Comparison of ENCODE assay signal across 8 cellular contexts in genomic region chr2:27217173-27218121, GRCh38. TPM values are rescaled to one million over a fixed set of nuclear protein-coding genes. Genes with fewer than 3 reads are reported as not detected.
DNase-seq lines count a peak whose midpoint lies in the region; ATAC-seq and TF ChIP-seq lines count a peak whose summit lies in the region.

TSS of gene CAD (plus strand) at chr2:27217369. CDS start at chr2:27217552, 183 bp downstream.

- peak within 1 kb of the TSS; percentile 85 for H3K4me3 ChIP-seq in GM12864 (ENCODE audit: low read depth, low read length)
- H3K4me3 ChIP-seq in adipocyte (ENCODE audit: low read length): peak within 1 kb of the TSS; percentile 91
- H3K4me3 ChIP-seq in upper lobe of left lung: peak within 1 kb of the TSS; percentile 71 to 81 (median 73)

- H3K4me1 ChIP-seq in adipocyte (ENCODE audit: control insufficient read depth, insufficient read depth, low read length) (peaks cover 21% of the 10 kb centered on the region), upper lobe of left lung (peaks cover 16 to 29% (median 22%) of the 10 kb centered on the region in 4 donors)

- TF ChIP-seq EP300 in upper lobe of left lung (IDR thresholded peaks at IDR 0.05): no peak

- peaks cover 45% of the 10 kb centered on the region for H3K36me3 ChIP-seq in adipocyte (ENCODE audit: control insufficient read depth, insufficient read depth, low read length, severe bottlenecking)
- peaks cover 0 to 34% (median 9%) of the 10 kb centered on the region in 4 donors for H3K36me3 ChIP-seq in upper lobe of left lung

- H3K9ac ChIP-seq in adipocyte (ENCODE audit: low read length): peak within 1 kb of the TSS; percentile 93

- DNase-seq in GM12864 (ENCODE audit: low read depth): peak; percentile 52
- DNase-seq in NCI-H128 (lab: John Stamatoyannopoulos, UW; ENCODE audit: unreplicated experiment): peak; percentile 79
- DNase-seq in T follicular helper cell (ENCODE audit: low read depth): peak; percentile 78
- peak; percentile 96 for DNase-seq in adipocyte (ENCODE audit: low read depth)
- peak; percentile 92 for DNase-seq in cardiac septum (ENCODE audit: low spot score)
- DNase-seq in posterior vena cava (ENCODE audit: low spot score): peak; percentile 97
- DNase-seq in upper lobe of left lung: peak; percentile 92 to 98

- TF ChIP-seq CTCF in GM12864 (IDR thresholded peaks at IDR 0.05; ENCODE audit: low read depth, low read length, missing control alignments): peak; percentile 15
- peak in 5 of 6 experiments; percentile 18 to 66 (median 57) for TF ChIP-seq CTCF in upper lobe of left lung (IDR thresholded peaks at IDR 0.05)

- peak within 1 kb of the TSS; percentile 63 to 74 (median 69) for H3K27ac ChIP-seq in upper lobe of left lung

- ATAC-seq in HG02623 (IDR thresholded peaks at IDR 0.05; ENCODE audit: unreplicated experiment): peak; percentile 76
- ATAC-seq in upper lobe of left lung (ENCODE audit: low FRiP score in 2 of 2): peak; percentile 93 to 97

- H3K9me3 ChIP-seq in adipocyte (ENCODE audit: control insufficient read depth, low read length) (no peaks in the 10 kb centered on the region), upper lobe of left lung (no peaks in the 10 kb centered on the region)

- 1% methylated on average over 52 to 67 of the region's 72 CpGs for WGBS in upper lobe of left lung, 2 donors

- intact Hi-C loops in cardiac septum (cut with DNase I): no loop called here
- intact Hi-C loops in posterior vena cava (cut with DNase I): no loop called here

- H3K27me3 ChIP-seq in adipocyte (replicated peaks; ENCODE audit: control insufficient read depth, insufficient read depth, low read length) (no peaks in the 10 kb centered on the region), upper lobe of left lung (no peaks in the 10 kb centered on the region)

- TF ChIP-seq POLR2A in upper lobe of left lung (IDR thresholded peaks at IDR 0.05): peak in 1 of 4 donors; percentile 46

RNA-seq across cellular contexts. Expression of gene CAD, which starts in this region (rescaled TPM):
- 11.0 TPM for total RNA-seq in cardiac septum
- 10 to 100 TPM; 20.1 to 27.4 TPM for total RNA-seq in posterior vena cava
- 10 to 100 TPM; 19.8 to 66.0 (median 33.5) TPM for total RNA-seq in upper lobe of left lung

Comparison
In these comparisons a context has a peak if more than half of its experiments do, and no peak if none do; other contexts are left out.
1. Peak in every context shown above with its lines: DNase-seq, ATAC-seq, H3K4me3 ChIP-seq and H3K27ac ChIP-seq.